Comparison of ENCODE assay signal across 26 cellular contexts in the genomic region with DNA sequence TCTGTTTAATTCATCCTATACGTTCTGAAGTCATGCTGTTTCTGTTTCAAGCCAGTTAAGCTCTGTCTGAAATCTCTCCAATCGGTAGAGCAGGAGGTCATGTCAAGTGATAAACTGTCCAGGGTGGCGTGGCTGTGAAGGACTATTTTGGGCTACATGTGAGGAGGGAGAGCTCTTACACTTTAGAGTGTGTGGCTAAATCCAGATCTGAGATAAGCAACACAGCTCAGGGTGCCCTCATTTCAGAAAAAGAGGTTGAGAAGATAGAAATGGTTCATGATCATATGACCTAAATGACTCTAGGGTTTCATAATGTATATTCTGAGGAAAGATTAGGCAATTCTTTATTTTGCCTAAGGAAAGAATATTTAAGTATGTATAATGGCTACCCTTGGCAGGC. TPM values are rescaled to one million over a fixed set of nuclear protein-coding genes. Genes with fewer than 3 reads are reported as not detected.
A peak's percentile ranks its signal among the peaks of the same experiment; 100 is the strongest.
DNase-seq lines count a peak whose midpoint lies in the region; FAIRE-seq and TF ChIP-seq lines count a peak whose summit lies in the region.
"Had no signal": no experiment of that assay in that cellular context is flagged by ENCODE, and none has a peak within 500 bp of the region (broad histone marks: within the 10 kb centered on the region; RNA-seq: fewer than 3 reads in every experiment).

No MANE protein-coding gene starts in this region.

- peak overlapping the region; percentile 31 for H3K4me2 ChIP-seq in skeletal muscle satellite cell (ENCODE audit: low read length)
- H3K4me2 ChIP-seq: BLaER1 treated with 17β-estradiol and CSF1 and Interleukin-3, amounts not matched to agents 10 nM and 100 nM; KMS-11 had no signal

- H3K27me3 ChIP-seq in right atrium auricular region (no peaks in the 10 kb centered on the region), skeletal muscle satellite cell (ENCODE audit: control insufficient read depth, insufficient read depth, low read length) (no peaks in the 10 kb centered on the region)
- H3K27me3 ChIP-seq: pancreas had no signal

- TF ChIP-seq CTCF in brain (conservative IDR thresholded peaks at IDR 0.05) (no peak), right atrium auricular region (IDR thresholded peaks at IDR 0.05) (no peak)

- no peaks in the 10 kb centered on the region for H3K36me3 Mint-ChIP-seq in brain
- H3K36me3 Mint-ChIP-seq: activated CD8-positive, alpha-beta memory T cell treated with anti-CD3 and anti-CD28 coated beads, Interleukin-2, amount 10 ng/mL, durations not matched to agents 7 days and 5 days; naive thymus-derived CD4-positive, alpha-beta T cell; stimulated activated naive B cell treated with anti-CD40 and anti-IgM and Interleukin-4, amounts not matched to agents 10 μg/mL and 1 μg/mL and 100 μg/mL, for 72 hours had no signal

- peak overlapping the region; percentile 33 to 75 for H3K27ac ChIP-seq in right atrium auricular region
- H3K27ac ChIP-seq: BLaER1 treated with 17β-estradiol and CSF1 and Interleukin-3, amounts not matched to agents 10 nM and 100 nM; KMS-11; pancreas had no signal

- no peak for DNase-seq in HTR-8/SVneo (ENCODE audit: insufficient read length, low spot score)
- no peak for DNase-seq in right atrium auricular region (ENCODE audit: low spot score)
- DNase-seq in 8988T = no peak
- DNase-seq in SW480 (ENCODE audit: low spot score) = no peak
- no peak for DNase-seq in cerebellum (ENCODE audit: low spot score)
- DNase-seq in T1000 (lab: John Stamatoyannopoulos, UW) = no peak
- DNase-seq: activated CD4-positive, alpha-beta T cell treated with anti-CD3 and anti-CD28 coated beads, Interleukin-2, amount 50 U/mL, for 1 hour; activated CD8-positive, alpha-beta memory T cell treated with anti-CD3 and anti-CD28 coated beads, Interleukin-2, amount 10 ng/mL, durations not matched to agents 7 days and 5 days; amniotic stem cell; naive thymus-derived CD4-positive, alpha-beta T cell; NCI-H226; NCI-H774; stimulated activated naive B cell treated with anti-CD40 and anti-IgM and Interleukin-4, amounts not matched to agents 10 μg/mL and 1 μg/mL and 100 μg/mL, for 72 hours; T-helper 9 cell had no signal

- no peaks in the 10 kb centered on the region for H3K9me3 Mint-ChIP-seq in brain
- H3K9me3 Mint-ChIP-seq: activated naive CD4-positive, alpha-beta T cell treated with anti-CD3 and anti-CD28 coated beads for 36 hours; activated T-cell treated with anti-CD3 and anti-CD28 coated beads, Interleukin-2, amount 50 U/mL, for 72 hours; endodermal cell had no signal

- H3K9ac ChIP-seq in skeletal muscle satellite cell (ENCODE audit: low read depth, low read length) = peak overlapping the region; percentile 16
- H3K9ac ChIP-seq: BLaER1 treated with 17β-estradiol and CSF1 and Interleukin-3, amounts not matched to agents 10 nM and 100 nM; KMS-11 had no signal

- peak overlapping the region in 1 of 5 experiments; percentile 26 for H3K4me3 Mint-ChIP-seq in brain
- H3K4me3 Mint-ChIP-seq: activated CD8-positive, alpha-beta memory T cell treated with anti-CD3 and anti-CD28 coated beads, Interleukin-2, amount 10 ng/mL, durations not matched to agents 7 days and 5 days; activated naive CD4-positive, alpha-beta T cell treated with anti-CD3 and anti-CD28 coated beads for 36 hours; activated T-cell treated with anti-CD3 and anti-CD28 coated beads, Interleukin-2, amount 50 U/mL, for 72 hours; endodermal cell; naive thymus-derived CD4-positive, alpha-beta T cell; stimulated activated naive B cell treated with anti-CD40 and anti-IgM and Interleukin-4, amounts not matched to agents 10 μg/mL and 1 μg/mL and 100 μg/mL, for 72 hours had no signal

- H3K36me3 ChIP-seq in right atrium auricular region = no peaks in the 10 kb centered on the region
- peaks cover 96% of the 10 kb centered on the region for H3K36me3 ChIP-seq in skeletal muscle satellite cell (ENCODE audit: insufficient read depth, low read length)
- H3K36me3 ChIP-seq: BLaER1 treated with 17β-estradiol and CSF1 and Interleukin-3, amounts not matched to agents 10 nM and 100 nM; HAP-1; pancreas had no signal

- no peaks in the 10 kb centered on the region for H3K27me3 Mint-ChIP-seq in brain

- peak overlapping the region in 3 of 5 experiments; percentile 8 to 36 (median 17) for H3K27ac Mint-ChIP-seq in brain
- H3K27ac Mint-ChIP-seq: activated CD8-positive, alpha-beta memory T cell treated with anti-CD3 and anti-CD28 coated beads, Interleukin-2, amount 10 ng/mL, durations not matched to agents 7 days and 5 days; activated naive CD4-positive, alpha-beta T cell treated with anti-CD3 and anti-CD28 coated beads for 36 hours; activated T-cell treated with anti-CD3 and anti-CD28 coated beads, Interleukin-2, amount 50 U/mL, for 72 hours; endodermal cell; naive thymus-derived CD4-positive, alpha-beta T cell; stimulated activated naive B cell treated with anti-CD40 and anti-IgM and Interleukin-4, amounts not matched to agents 10 μg/mL and 1 μg/mL and 100 μg/mL, for 72 hours had no signal

- H3K4me3 ChIP-seq in right atrium auricular region (no peak overlapping the region), skeletal muscle satellite cell (ENCODE audit: low read length) (no peak overlapping the region)
- H3K4me3 ChIP-seq: BLaER1 treated with 17β-estradiol and CSF1 and Interleukin-3, amounts not matched to agents 10 nM and 100 nM; HAP-1; pancreas had no signal

- peak; percentile 38 for FAIRE-seq in HTR-8/SVneo (lab: Jason Lieb, UNC)
- FAIRE-seq: frontal cortex, pancreas had no signal

- H3K9me3 ChIP-seq in right atrium auricular region = no peaks in the 10 kb centered on the region
- no peaks in the 10 kb centered on the region for H3K9me3 ChIP-seq in skeletal muscle satellite cell (replicated peaks; ENCODE audit: low read length)
- H3K9me3 ChIP-seq: BLaER1 treated with 17β-estradiol and CSF1 and Interleukin-3, amounts not matched to agents 10 nM and 100 nM; HAP-1; pancreas had no signal

- H3K4me1 ChIP-seq in right atrium auricular region (peaks cover 0 to 23% of the 10 kb centered on the region in 2 donors), skeletal muscle satellite cell (ENCODE audit: control insufficient read depth, insufficient read depth, low read length) (peaks cover 75% of the 10 kb centered on the region)
- H3K4me1 ChIP-seq: BLaER1 treated with 17β-estradiol and CSF1 and Interleukin-3, amounts not matched to agents 10 nM and 100 nM; HAP-1; pancreas had no signal

- peaks cover 35% of the 10 kb centered on the region for H3K4me1 Mint-ChIP-seq in brain
- H3K4me1 Mint-ChIP-seq: activated CD8-positive, alpha-beta memory T cell treated with anti-CD3 and anti-CD28 coated beads, Interleukin-2, amount 10 ng/mL, durations not matched to agents 7 days and 5 days; naive thymus-derived CD4-positive, alpha-beta T cell; stimulated activated naive B cell treated with anti-CD40 and anti-IgM and Interleukin-4, amounts not matched to agents 10 μg/mL and 1 μg/mL and 100 μg/mL, for 72 hours had no signal

RNA-seq across cellular contexts. Expression of a gene that starts 8.4 kb away (rescaled TPM):
- not detected for polyA plus RNA-seq in brain (ENCODE audit: insufficient read depth, low read depth, low replicate concordance)
- total RNA-seq in right atrium auricular region = 1 to 10 TPM; 1.1 to 1.2 TPM
- total RNA-seq in skeletal muscle satellite cell (2012; rRNA removed) = 19.2 and 31.2 TPM in 2 replicates
- total RNA-seq in cerebellum = 7.5 TPM
- total RNA-seq: activated CD8-positive, alpha-beta memory T cell treated with anti-CD3 and anti-CD28 coated beads, Interleukin-2, amount 10 ng/mL, durations not matched to agents 7 days and 5 days; activated naive CD4-positive, alpha-beta T cell treated with anti-CD3 and anti-CD28 coated beads for 36 hours; activated T-cell treated with anti-CD3 and anti-CD28 coated beads, Interleukin-2, amount 50 U/mL, for 72 hours; endodermal cell; naive thymus-derived CD4-positive, alpha-beta T cell; OCI-LY7; pancreas had no signal
- polyA plus RNA-seq: naive thymus-derived CD4-positive, alpha-beta T cell; pancreas; urinary bladder had no signal
